In genomic region chr14:50060871-50061663, GRCh38 we compare ENCODE assay signal across 8 cellular contexts. TPM values are rescaled to one million over a fixed set of nuclear protein-coding genes. Genes with fewer than 3 reads are reported as not detected.
DNase-seq lines count a peak whose midpoint lies in the region; ATAC-seq and TF ChIP-seq lines count a peak whose summit lies in the region.

No MANE protein-coding gene starts in this region.

- H3K9me3 ChIP-seq in adrenal gland (replicated peaks in 1 of 3) (no peaks in the 10 kb centered on the region), right cardiac atrium (ENCODE audit: control insufficient read depth, low read length) (no peaks in the 10 kb centered on the region)

- DNase-seq in EH (ENCODE audit: low read depth) (peak; percentile 97), RWPE1 (ENCODE audit: low spot score) (peak; percentile 90), adrenal gland (peak; percentile 58 to 87 (median 82)), right cardiac atrium (peak; percentile 66 to 73 (median 67)), retinal pigment epithelial cell (ENCODE audit: low read depth) (no peak)

- H3K4me3 ChIP-seq in adrenal gland (no peak overlapping the region), right cardiac atrium (ENCODE audit: low read length) (no peak overlapping the region), retinal pigment epithelial cell (ENCODE audit: low read length) (no peak overlapping the region)

- no peaks in the 10 kb centered on the region for H3K36me3 ChIP-seq in adrenal gland (replicated peaks in 1 of 2)

- POLR2A ChIA-PET in RWPE1 (lab: Yijun Ruan, JAX; ENCODE audit: low non-redundant PET), result no interaction called here

- 26 to 45% (median 31%) methylated on average over 12 of the region's 12 CpGs for WGBS in adrenal gland, 4 donors
- WGBS in right cardiac atrium, result 30% methylated on average over 12 of the region's 12 CpGs

- peak in 1 of 2 donors; percentile 24 for TF ChIP-seq POLR2A in adrenal gland (IDR thresholded peaks at IDR 0.05)

- intact Hi-C loops in adrenal gland (cut with DNase I), result no loop called here
- intact Hi-C loops in right cardiac atrium (cut with DNase I), result no loop called here

- CTCF ChIA-PET in RWPE1 (lab: Yijun Ruan, JAX), result interaction anchor here (0.6 to 1.2 kb wide), 3 partner anchors 24 to 199 kb away, joined by 3 to 5 read pairs (median 4); no protein-coding TSS in a partner anchor

- H3K27ac ChIP-seq in RWPE1, result peak overlapping the region; percentile 98
- peak overlapping the region; percentile 74 to 95 (median 85) for H3K27ac ChIP-seq in adrenal gland
- H3K27ac ChIP-seq in right cardiac atrium (ENCODE audit: low read length), result peak overlapping the region; percentile 84

- H3K4me1 ChIP-seq in adrenal gland (replicated peaks in 1 of 2), result peaks cover 20 to 33% of the 10 kb centered on the region in 2 donors
- peaks cover 11% of the 10 kb centered on the region for H3K4me1 ChIP-seq in right cardiac atrium (ENCODE audit: control insufficient read depth, insufficient read depth, low read length)

- TF ChIP-seq CTCF in RWPE1 (conservative IDR thresholded peaks at IDR 0.05; ENCODE audit: low read depth) (no peak), adrenal gland (IDR thresholded peaks at IDR 0.05) (peak; percentile 19 to 58 (median 48)), retinal pigment epithelial cell (conservative IDR thresholded peaks at IDR 0.05; ENCODE audit: low read depth, low read length) (peak; percentile 24)

- H3K27me3 ChIP-seq in adrenal gland (no peaks in the 10 kb centered on the region), right cardiac atrium (ENCODE audit: control insufficient read depth, insufficient read depth) (no peaks in the 10 kb centered on the region)

- peak; percentile 1 for ATAC-seq in HG02852 (IDR thresholded peaks at IDR 0.05; ENCODE audit: unreplicated experiment)
- peak; percentile 77 to 83 for ATAC-seq in right cardiac atrium
- no peak for ATAC-seq in HG03442 (IDR thresholded peaks at IDR 0.05; ENCODE audit: unreplicated experiment)
- ATAC-seq in HG03342 (IDR thresholded peaks at IDR 0.05; ENCODE audit: unreplicated experiment), result no peak

RNA-seq across cellular contexts. Expression of gene VCPKMT, which starts 55.3 kb away (rescaled TPM):
- 1 to 10 TPM; 1.0 to 9.4 (median 8.0) TPM for total RNA-seq in adrenal gland
- 10 to 100 TPM in 2 of 3 donors, 1 to 10 TPM in 1; 7.7 to 31.2 (median 13.4) TPM for polyA plus RNA-seq in adrenal gland
- total RNA-seq in right cardiac atrium, result 1 to 10 TPM; 2.8 to 4.3 (median 3.3) TPM
- polyA plus RNA-seq in right cardiac atrium, result 3.8 TPM

Comparison
In these comparisons a context has a peak if more than half of its experiments do, and no peak if none do; other contexts are left out.
1. ATAC-seq: peak in HG02852 (single experiment) and right cardiac atrium (2 of 2); none in HG03442 (single experiment) and HG03342 (single experiment).
2. Peak in every context shown above with its lines, with median percentiles within 50 percentile points of each other: H3K27ac ChIP-seq.